ENCODE assay signal across 16 cellular contexts in the genomic region with DNA sequence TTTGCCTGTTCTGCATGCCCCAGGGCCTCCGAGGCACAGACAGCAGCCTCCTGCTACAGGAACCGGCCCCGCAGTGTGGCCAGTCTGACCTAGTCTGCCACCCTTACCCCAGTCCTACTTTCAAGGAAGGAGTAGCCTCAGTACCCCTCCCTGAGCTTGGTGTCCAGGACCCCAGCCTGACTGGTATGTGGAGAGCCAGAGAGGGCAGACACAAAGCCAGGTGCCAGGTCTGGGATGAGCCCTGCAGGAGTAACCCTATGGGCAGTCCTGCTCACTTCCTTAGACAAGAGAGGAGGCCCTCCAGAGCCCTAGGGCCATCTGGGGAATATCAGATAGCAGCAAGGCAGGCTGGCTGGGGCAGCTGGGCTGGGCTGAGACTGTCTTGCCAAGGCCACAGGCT.
"Had no signal": no experiment of that assay in that cellular context is flagged by ENCODE, and none has a peak within 500 bp of the region (broad histone marks: within the 10 kb centered on the region; RNA-seq: fewer than 3 reads in every experiment).

No MANE protein-coding gene starts in this region.

- H3K9ac ChIP-seq: neural progenitor cell had no signal

- H3K27ac ChIP-seq: ascending aorta, esophagus squamous epithelium, neural progenitor cell, ovary, thyroid gland, vagina had no signal

- H3K9me3 ChIP-seq: ascending aorta, esophagus squamous epithelium, ovary, thyroid gland, vagina had no signal

- H3K4me1 Mint-ChIP-seq: activated naive CD8-positive, alpha-beta T cell treated with anti-CD3 and anti-CD28 coated beads, Interleukin-2, amount 50 U/mL, for 24 hours; immature natural killer cell; naive B cell; stimulated activated naive B cell treated with anti-CD40 and anti-IgM and Interleukin-4, amounts not matched to agents 10 μg/mL and 1 μg/mL and 100 μg/mL, for 72 hours; T-cell had no signal

- H3K36me3 ChIP-seq: ascending aorta, esophagus squamous epithelium, neural progenitor cell, ovary, thyroid gland, vagina had no signal

- H3K4me3 Mint-ChIP-seq: activated naive CD4-positive, alpha-beta T cell treated with anti-CD3 and anti-CD28 coated beads for 36 hours; activated naive CD8-positive, alpha-beta T cell treated with anti-CD3 and anti-CD28 coated beads, Interleukin-2, amount 50 U/mL, for 24 hours; immature natural killer cell; naive B cell; neural progenitor cell; stimulated activated naive B cell treated with anti-CD40 and anti-IgM and Interleukin-4, amounts not matched to agents 10 μg/mL and 1 μg/mL and 100 μg/mL, for 72 hours; T-cell had no signal

- H3K27ac Mint-ChIP-seq: activated naive CD4-positive, alpha-beta T cell treated with anti-CD3 and anti-CD28 coated beads for 36 hours; activated naive CD8-positive, alpha-beta T cell treated with anti-CD3 and anti-CD28 coated beads, Interleukin-2, amount 50 U/mL, for 24 hours; activated T-helper 2 cell treated with anti-CD3 and anti-CD28 coated beads, Interferon-gamma antibody, Interleukin-2, Interleukin-4, amounts not matched to agents 10 μg/mL and 5 μg/mL and 100 μg/mL, durations not matched to agents 14 hours and 24 hours and 36 hours; immature natural killer cell; naive B cell; neural progenitor cell; stimulated activated naive B cell treated with anti-CD40 and anti-IgM and Interleukin-4, amounts not matched to agents 10 μg/mL and 1 μg/mL and 100 μg/mL, for 72 hours; T-cell had no signal

- ATAC-seq: activated naive CD8-positive, alpha-beta T cell treated with anti-CD3 and anti-CD28 coated beads, Interleukin-2, amount 50 U/mL, for 24 hours; stimulated activated naive B cell treated with anti-CD40 and anti-IgM and Interleukin-4, amounts not matched to agents 10 μg/mL and 1 μg/mL and 100 μg/mL, for 72 hours; T-cell had no signal

- H3K4me3 ChIP-seq: ascending aorta, esophagus squamous epithelium, neural progenitor cell, ovary, thyroid gland, vagina had no signal

- H3K4me1 ChIP-seq: ascending aorta, esophagus squamous epithelium, thyroid gland, vagina had no signal

- H3K27me3 ChIP-seq: ascending aorta, ovary, thyroid gland, vagina had no signal

- DNase-seq: activated CD4-positive, CD25-positive, alpha-beta regulatory T cell treated with anti-CD3 and anti-CD28 coated beads, Interleukin-2, amount 50 U/mL, for 72 hours; activated naive CD4-positive, alpha-beta T cell treated with anti-CD3 and anti-CD28 coated beads for 36 hours; activated naive CD8-positive, alpha-beta T cell treated with anti-CD3 and anti-CD28 coated beads, Interleukin-2, amount 50 U/mL, for 24 hours; activated T-cell treated with anti-CD3 and anti-CD28 coated beads, Interleukin-2, amount 50 U/mL, for 1 hour; esophagus squamous epithelium; immature natural killer cell; naive B cell; ovary; stimulated activated naive B cell treated with anti-CD40 and anti-IgM and Interleukin-4, amounts not matched to agents 10 μg/mL and 1 μg/mL and 100 μg/mL, for 72 hours; T-cell; T1000; thyroid gland had no signal

- H3K36me3 Mint-ChIP-seq: immature natural killer cell; naive B cell; neural progenitor cell; stimulated activated naive B cell treated with anti-CD40 and anti-IgM and Interleukin-4, amounts not matched to agents 10 μg/mL and 1 μg/mL and 100 μg/mL, for 72 hours; T-cell had no signal

- H3K9me3 Mint-ChIP-seq: activated naive CD4-positive, alpha-beta T cell treated with anti-CD3 and anti-CD28 coated beads for 36 hours; activated naive CD8-positive, alpha-beta T cell treated with anti-CD3 and anti-CD28 coated beads, Interleukin-2, amount 50 U/mL, for 24 hours; activated T-helper 2 cell treated with anti-CD3 and anti-CD28 coated beads, Interferon-gamma antibody, Interleukin-2, Interleukin-4, amounts not matched to agents 10 μg/mL and 5 μg/mL and 100 μg/mL, durations not matched to agents 14 hours and 24 hours and 36 hours; immature natural killer cell; stimulated activated naive B cell treated with anti-CD40 and anti-IgM and Interleukin-4, amounts not matched to agents 10 μg/mL and 1 μg/mL and 100 μg/mL, for 72 hours; T-cell had no signal
